ENCODE assay signal across 12 cellular contexts in genomic region chr20:49167811-49168507, GRCh38. TPM values are rescaled to one million over a fixed set of nuclear protein-coding genes. Genes with fewer than 3 reads are reported as not detected.
DNase-seq lines count a peak whose midpoint lies in the region; ATAC-seq, FAIRE-seq and TF ChIP-seq lines count a peak whose summit lies in the region.
"Had no signal": no experiment of that assay in that cellular context is flagged by ENCODE, and none has a peak within 500 bp of the region (broad histone marks: within the 10 kb centered on the region; RNA-seq: fewer than 3 reads in every experiment).

No MANE protein-coding gene starts in this region.

- no peaks in the 10 kb centered on the region for H3K9me3 ChIP-seq in A549
- H3K9me3 ChIP-seq: colonic mucosa had no signal

- no peak for TF ChIP-seq EP300 in A549 (IDR thresholded peaks at IDR 0.05)

- H3K4me1 Mint-ChIP-seq in HFFc6 (ENCODE audit: low read depth) (peaks cover 28% of the 10 kb centered on the region), naive B cell (peaks cover 24 to 33% (median 26%) of the 10 kb centered on the region in 3 donors)
- H3K4me1 Mint-ChIP-seq in effector memory CD8-positive, alpha-beta T cell (ENCODE audit: low read depth in 2 of 2) = peaks cover 19 to 53% of the 10 kb centered on the region in 2 donors

- CTCF ChIA-PET in A549 (lab: Yijun Ruan, JAX) = interaction anchor here (1.5 to 4.3 kb wide), 3 partner anchors 15 to 49 kb away, joined by 7 to 23 read pairs (median 15); no protein-coding TSS in a partner anchor

- no peak overlapping the region for H3K27ac ChIP-seq in A549

- TF ChIP-seq CTCF in A549 (IDR thresholded peaks at IDR 0.05) (no peak), HFFc6 (IDR thresholded peaks at IDR 0.05) (no peak)

- H3K4me1 ChIP-seq in A549 = peaks cover 13% of the 10 kb centered on the region

- no peak for TF ChIP-seq RAD21 in A549 (conservative IDR thresholded peaks at IDR 0.05 in 1 of 2, IDR thresholded peaks at IDR 0.05 in 1 of 2)

- H3K36me3 Mint-ChIP-seq in HFFc6 (ENCODE audit: low read depth) (peaks cover 7% of the 10 kb centered on the region), naive B cell (peaks cover 0 to 10% of the 10 kb centered on the region in 2 donors)
- peaks cover 44% of the 10 kb centered on the region for H3K36me3 Mint-ChIP-seq in effector memory CD8-positive, alpha-beta T cell (ENCODE audit: insufficient read depth)

- H3K4me3 ChIP-seq in A549 = no peak overlapping the region
- H3K4me3 ChIP-seq: colonic mucosa had no signal

- H3K27ac Mint-ChIP-seq in HFFc6 (peak overlapping the region; percentile 66), naive B cell (peak overlapping the region in 5 of 6 donors; percentile 27 to 78 (median 71))
- H3K27ac Mint-ChIP-seq in effector memory CD8-positive, alpha-beta T cell = peak overlapping the region; percentile 30 to 86

- ATAC-seq in A549 (no peak), naive B cell (ENCODE audit: low read depth in 2 of 2) (no peak), GM18870 (IDR thresholded peaks at IDR 0.05; ENCODE audit: unreplicated experiment) (no peak), GM19397 (IDR thresholded peaks at IDR 0.05; ENCODE audit: unreplicated experiment) (no peak), GM21528 (IDR thresholded peaks at IDR 0.05; ENCODE audit: low FRiP score, unreplicated experiment) (no peak)
- no peak for ATAC-seq in effector memory CD8-positive, alpha-beta T cell (replicated peaks)

- TF ChIP-seq POLR2A in A549 (IDR thresholded peaks at IDR 0.05; ENCODE audit: low read length) = no peak

- no peak for FAIRE-seq in A549 (lab: Jason Lieb, UNC)
- FAIRE-seq: urothelium cell line had no signal

- H3K9me3 Mint-ChIP-seq in HFFc6 (no peaks in the 10 kb centered on the region), naive B cell (no peaks in the 10 kb centered on the region)
- no peaks in the 10 kb centered on the region for H3K9me3 Mint-ChIP-seq in effector memory CD8-positive, alpha-beta T cell

- H3K4me2 ChIP-seq in A549 = peak overlapping the region; percentile 46

- POLR2A ChIA-PET in A549 (lab: Yijun Ruan, JAX) = no interaction called here

- WGBS in A549 (ENCODE audit: missing lambda C conversion rate) = 80% methylated on average over 5 of the region's 5 CpGs

- peak overlapping the region; percentile 56 for H3K4me3 Mint-ChIP-seq in HFFc6
- H3K4me3 Mint-ChIP-seq in effector memory CD8-positive, alpha-beta T cell = no peak overlapping the region
- no peak overlapping the region for H3K4me3 Mint-ChIP-seq in naive B cell

- DNase-seq in A549 (ENCODE audit: low read depth in 1 of 2, low spot score in 1 of 2) (no peak), HFFc6 (peak; percentile 17), naive B cell (no peak)
- DNase-seq in effector memory CD8-positive, alpha-beta T cell = no peak
- no peak for DNase-seq in effector CD4-positive, alpha-beta T cell
- DNase-seq: Calu3, colonic mucosa, Kasumi-1 had no signal

- peaks cover 1% of the 10 kb centered on the region; the same call in 1 of the 2 replicates for H3K27me3 Mint-ChIP-seq in HFFc6 (ENCODE audit: insufficient read depth)
- H3K27me3 Mint-ChIP-seq in effector memory CD8-positive, alpha-beta T cell = no peaks in the 10 kb centered on the region
- H3K27me3 Mint-ChIP-seq in naive B cell = no peaks in the 10 kb centered on the region

TF ChIP-seq in A549, 52 proteins besides CTCF, POLR2A, EP300 and RAD21:
- TF ChIP-seq RNF2 (IDR thresholded peaks at IDR 0.05; ENCODE audit: borderline replicate concordance, low read depth) (no peak), MAFK (IDR thresholded peaks at IDR 0.05; ENCODE audit: partially characterized antibody) (no peak), CBX8 (IDR thresholded peaks at IDR 0.05) (no peak), EHF (CRISPR knock-in tag; IDR thresholded peaks at IDR 0.05) (no peak)

RNA-seq across cellular contexts. Expression of gene STAU1, which starts 20.2 kb away (rescaled TPM):
- 74.7 and 76.4 TPM in 2 replicates for polyA plus RNA-seq in A549 (2011; rRNA removed)
- 30.7 and 32.5 TPM in 2 replicates for polyA plus RNA-seq in A549 (2012; cell fraction: cytosol; rRNA removed)
- 18.4 and 27.6 TPM in 2 replicates for polyA plus RNA-seq in A549 (2012; cell fraction: nucleus; rRNA removed)
- polyA plus RNA-seq in A549 (2017; fragmentation: RNase III; extraction: RNeasy Plus Mini Kit Qiagen cat#74134 plus additional on column Dnase treatment) = 59.6 to 64.0 TPM (median 60.8 TPM) in 3 replicates
- polyA minus RNA-seq in A549 (2011; rRNA and poly(A)+ RNA removed) = 46.8 and 50.9 TPM in 2 replicates
- total RNA-seq in HFFc6 (2021; fragmentation: NEBNext Ultra II Directional; extraction: Animal tissue kit (Norgen Biotek cat#: 25700)) = 10 to 100 TPM; 85.6 to 95.4 (median 87.9) TPM
- 10 to 100 TPM; 26.1 to 42.9 (median 31.3) TPM for polyA plus RNA-seq in naive B cell (ENCODE audit: low read depth in 6 of 6)

RNA-seq across cellular contexts. Expression of gene DDX27, which starts 51.3 kb away (rescaled TPM):
- polyA plus RNA-seq in A549 (2011; rRNA removed) (60.2 and 69.3 TPM in 2 replicates), A549 (2017; fragmentation: RNase III; extraction: RNeasy Plus Mini Kit Qiagen cat#74134 plus additional on column Dnase treatment) (69.3 to 74.2 TPM (median 71.0 TPM) in 3 replicates), naive B cell (ENCODE audit: low read depth in 6 of 6) (10 to 100 TPM; 32.6 to 76.5 (median 46.7) TPM)
- 77.8 and 85.9 TPM in 2 replicates for polyA plus RNA-seq in A549 (2012; cell fraction: cytosol; rRNA removed)
- 118 and 136 TPM in 2 replicates for polyA plus RNA-seq in A549 (2012; cell fraction: nucleus; rRNA removed)
- 53.4 and 64.8 TPM in 2 replicates for polyA minus RNA-seq in A549 (2011; rRNA and poly(A)+ RNA removed)
- total RNA-seq in HFFc6 (2021; fragmentation: NEBNext Ultra II Directional; extraction: Animal tissue kit (Norgen Biotek cat#: 25700)) = 10 to 100 TPM; 26.8 to 32.2 (median 30.5) TPM
